12 cellular contexts compared by ENCODE assay signal in genomic region chr13:78604782-78605611, GRCh38. TPM values are rescaled to one million over a fixed set of nuclear protein-coding genes. Genes with fewer than 3 reads are reported as not detected.
DNase-seq lines count a peak whose midpoint lies in the region; ATAC-seq and TF ChIP-seq lines count a peak whose summit lies in the region.
"Had no signal": no experiment of that assay in that cellular context is flagged by ENCODE, and none has a peak within 500 bp of the region (broad histone marks: within the 10 kb centered on the region; RNA-seq: fewer than 3 reads in every experiment).

No MANE protein-coding gene starts in this region.

- no peak overlapping the region for H2AFZ ChIP-seq in IMR-90 (replicated peaks; ENCODE audit: low read length, poor library complexity)
- no peak overlapping the region for H2AFZ ChIP-seq in OCI-LY7 (ENCODE audit: low read length)

- no peak overlapping the region for H2BK15ac ChIP-seq in IMR-90 (ENCODE audit: low read depth, low read length)

- H3K4me3 ChIP-seq in IMR-90 (ENCODE audit: insufficient read depth, low read depth, low read length) (no peak overlapping the region), OCI-LY7 (ENCODE audit: low read depth, low read length, poor library complexity, severe bottlenecking) (peak overlapping the region; percentile 79)
- H3K4me3 ChIP-seq: upper lobe of right lung had no signal

- H3K27ac Mint-ChIP-seq in T-helper 17 cell: no peak overlapping the region

- no peaks in the 10 kb centered on the region for H3K9me1 ChIP-seq in IMR-90 (ENCODE audit: insufficient read depth, low read length)

- no peaks in the 10 kb centered on the region; the same call in 1 of the 2 replicates for H4K20me1 ChIP-seq in IMR-90 (ENCODE audit: insufficient read depth, low read length)
- peaks cover 3% of the 10 kb centered on the region; the same call in 1 of the 2 replicates for H4K20me1 ChIP-seq in OCI-LY7 (ENCODE audit: insufficient read depth, low read length)

- CTCF ChIA-PET in IMR-90 (lab: Yijun Ruan, JAX): no interaction called here
- CTCF ChIA-PET in OCI-LY7 (lab: Charles Lee; ENCODE audit: unreplicated experiment): no interaction called here

- H3K4me2 ChIP-seq in IMR-90 (ENCODE audit: low read depth, low read length) (no peak overlapping the region), OCI-LY7 (ENCODE audit: low read length) (peak overlapping the region; percentile 81)

- H3K4ac ChIP-seq in IMR-90 (ENCODE audit: low read depth, low read length): no peak overlapping the region

- no peak overlapping the region for H2AK5ac ChIP-seq in IMR-90 (ENCODE audit: low read depth, low read length)

- H3K27me3 ChIP-seq in IMR-90 (ENCODE audit: control insufficient read depth, insufficient read depth, low read length): peaks cover 94% of the 10 kb centered on the region

- BruUV-seq in IMR-90 (replicated peaks; lab: Mats Ljungman, UMichigan) (no TSS peak), OCI-LY7 (replicated peaks; lab: Mats Ljungman, UMichigan) (no TSS peak)

- no peak overlapping the region for H3K9ac ChIP-seq in IMR-90 (ENCODE audit: low read depth, low read length)

- in situ Hi-C loops in IMR-90 (cut with MboI; ENCODE audit: low sequenced_read_pairs): no loop called here

- no peak overlapping the region for H3K27ac ChIP-seq in IMR-90 (ENCODE audit: insufficient read depth, low read length)
- no peak overlapping the region for H3K27ac ChIP-seq in OCI-LY7 (ENCODE audit: low read depth, low read length, poor library complexity, severe bottlenecking)
- H3K27ac ChIP-seq: psoas muscle, upper lobe of right lung had no signal

- no peaks in the 10 kb centered on the region for H3K36me3 ChIP-seq in IMR-90 (ENCODE audit: control insufficient read depth, insufficient read depth, low read length)
- H3K36me3 ChIP-seq in OCI-LY7 (ENCODE audit: insufficient read depth, low read length): no peaks in the 10 kb centered on the region
- H3K36me3 ChIP-seq: upper lobe of right lung had no signal

- TF ChIP-seq RAD21 in IMR-90 (IDR thresholded peaks at IDR 0.05; ENCODE audit: low read length): no peak

- H3K79me2 ChIP-seq in OCI-LY7 (ENCODE audit: insufficient read depth, low read depth, low read length): no peaks in the 10 kb centered on the region

- H4K8ac ChIP-seq in IMR-90 (ENCODE audit: low read depth in 2 of 2, low read length in 2 of 2): no peak overlapping the region

- H3K79me1 ChIP-seq in IMR-90 (ENCODE audit: low read depth in 1 of 2, low read length in 2 of 2): no peaks in the 10 kb centered on the region

- no peak for ATAC-seq in IMR-90 (ENCODE audit: low read depth)
- no peak for ATAC-seq in T-helper 17 cell
- ATAC-seq: activated T-cell treated with anti-CD3 and anti-CD28 coated beads, Interleukin-2, amount 50 U/mL, for 72 hours; psoas muscle; upper lobe of right lung had no signal

- POLR2A ChIA-PET in IMR-90 (lab: Charles Lee; ENCODE audit: unreplicated experiment) (no interaction called here), OCI-LY7 (lab: Charles Lee) (interaction anchor here (0.5 to 1.6 kb wide), 6 partner anchors 13 to 464 kb away, joined by 3 to 6 read pairs (median 4); no protein-coding TSS in a partner anchor)

- H4K5ac ChIP-seq in IMR-90 (ENCODE audit: low read depth, low read length): no peak overlapping the region

- no peak overlapping the region for H3K18ac ChIP-seq in IMR-90 (ENCODE audit: low read depth, low read length)

- intact Hi-C loops in IMR-90 (cut with micrococcal nuclease): no loop called here
- intact Hi-C loops in OCI-LY7 (cut with micrococcal nuclease; ENCODE audit: unreplicated experiment): loop anchor here (5.0 kb wide), 1 partner anchor 52 kb away; the partner anchor contains the start of gene OBI1

- H3K4me3 Mint-ChIP-seq in T-helper 17 cell: no peak overlapping the region

- H2BK5ac ChIP-seq in IMR-90 (ENCODE audit: low read depth, low read length, poor library complexity, severe bottlenecking): no peak overlapping the region

- H3K23ac ChIP-seq in IMR-90 (ENCODE audit: low read depth, low read length): no peak overlapping the region

- no peak overlapping the region for H2AK9ac ChIP-seq in IMR-90 (replicated peaks; ENCODE audit: low read depth, low read length, poor library complexity)

- H3K27me3 Mint-ChIP-seq in T-helper 17 cell: peaks cover 90% of the 10 kb centered on the region

- H4K91ac ChIP-seq in IMR-90 (ENCODE audit: insufficient read depth, low read depth, low read length): no peak overlapping the region

- H3K9me2 ChIP-seq in OCI-LY7 (ENCODE audit: insufficient read depth, low read length): no peaks in the 10 kb centered on the region

- dilution Hi-C loops in IMR-90 (cut with HindIII; ENCODE audit: low sequenced_read_pairs, unreplicated experiment): no loop called here

- no peak overlapping the region for H3K56ac ChIP-seq in IMR-90 (ENCODE audit: extremely low read depth, insufficient read depth, low read length)

- 0% methylated on average over 6 of the region's 20 CpGs; no CpG with 5 or more reads in 1 of the 2 experiments for WGBS in IMR-90 (ENCODE audit: extremely low coverage in 2 of 2, insufficient read length in 1 of 2), 2 experiments

- H3K36me3 Mint-ChIP-seq in T-helper 17 cell (ENCODE audit: low read depth): peaks cover 6% of the 10 kb centered on the region

- no peak overlapping the region for H2BK20ac ChIP-seq in IMR-90 (ENCODE audit: low read depth, low read length)

- H3K4me1 Mint-ChIP-seq in T-helper 17 cell: peaks cover 38% of the 10 kb centered on the region

- no peak overlapping the region for H3K14ac ChIP-seq in IMR-90 (replicated peaks; ENCODE audit: low read depth, low read length)

- TF ChIP-seq POLR2A in IMR-90 (IDR thresholded peaks at IDR 0.05; ENCODE audit: low read depth, low read length): no peak

- DNase-seq in ELF-1 (ENCODE audit: low read depth, low spot score) (peak; percentile 64), IMR-90 (peak; percentile 8), OCI-LY7 (ENCODE audit: low spot score) (peak; percentile 84), islet precursor cell (peak; percentile 76), T-helper 17 cell (no peak), DMS114 treated with DMSO at 0.1 percent for 48 hours (lab: John Stamatoyannopoulos, UW; ENCODE audit: unreplicated experiment) (no peak)
- DNase-seq in activated CD4-positive, alpha-beta T cell treated with anti-CD3 and anti-CD28 coated beads, Interleukin-2, amount 50 U/mL, for 4 hours: no peak
- no peak for DNase-seq in activated CD4-positive, alpha-beta T cell treated with anti-CD3 and anti-CD28 coated beads, Interleukin-2, amount 50 U/mL, for 48 hours
- DNase-seq: activated T-cell treated with anti-CD3 and anti-CD28 coated beads, Interleukin-2, amount 50 U/mL, for 72 hours; psoas muscle; T-helper 9 cell; upper lobe of right lung had no signal

- no peak overlapping the region for H2BK120ac ChIP-seq in IMR-90 (ENCODE audit: low read depth, low read length)

- peaks cover 16% of the 10 kb centered on the region; the same call in 1 of the 2 replicates for H3K9me3 ChIP-seq in IMR-90 (ENCODE audit: control insufficient read depth, insufficient read depth, low read length)
- no peaks in the 10 kb centered on the region for H3K9me3 ChIP-seq in OCI-LY7 (ENCODE audit: low read length)
- no peaks in the 10 kb centered on the region for H3K9me3 ChIP-seq in T-helper 17 cell (ENCODE audit: control insufficient read depth, low read length, poor library complexity, severe bottlenecking)
- H3K9me3 ChIP-seq: psoas muscle, upper lobe of right lung had no signal

- H3K4me1 ChIP-seq in IMR-90 (ENCODE audit: control insufficient read depth, insufficient read depth, low read length): peaks cover 3% of the 10 kb centered on the region
- peaks cover 37% of the 10 kb centered on the region for H3K4me1 ChIP-seq in OCI-LY7 (ENCODE audit: insufficient read depth, low read length, poor library complexity, severe bottlenecking)

- TF ChIP-seq CTCF in IMR-90 (conservative IDR thresholded peaks at IDR 0.05; ENCODE audit: low read depth, low read length) (no peak), OCI-LY7 (conservative IDR thresholded peaks at IDR 0.05; ENCODE audit: low read length) (no peak)

TF ChIP-seq in IMR-90, 13 proteins besides CTCF, POLR2A, EP300 and RAD21:
- no peak for TF ChIP-seq MAZ (IDR thresholded peaks at IDR 0.05; ENCODE audit: borderline replicate concordance, low read depth, low read length)
- no peak for TF ChIP-seq RCOR1 (IDR thresholded peaks at IDR 0.05; ENCODE audit: insufficient replicate concordance, low read length)

RNA-seq across cellular contexts. Expression of gene POU4F1, which starts 1.6 kb away (rescaled TPM):
- not detected in 2 replicates for total RNA-seq in IMR-90 (2012; rRNA removed)
- polyA plus RNA-seq in IMR-90 (2012; rRNA removed): 0.02 TPM in 1 of 2 replicates, not detected in the other
- not detected in 2 replicates for polyA plus RNA-seq in IMR-90 (2012; cell fraction: cytosol; rRNA removed)
- polyA plus RNA-seq in IMR-90 (2012; cell fraction: nucleus; rRNA removed; ENCODE audit: low replicate concordance): 0.02 TPM in 2 replicates
- 6.9 and 7.3 TPM in 2 replicates for total RNA-seq in OCI-LY7 (2014; rRNA removed; shearing (Covaris generic))
- 4.5 and 4.6 TPM in 2 replicates for total RNA-seq in OCI-LY7 (2022)
- total RNA-seq in T-helper 17 cell: under 1 TPM; 0.18 to 0.20 TPM
- total RNA-seq: upper lobe of right lung had no signal

RNA-seq across cellular contexts. Expression of gene OBI1, which starts 54.0 kb away (rescaled TPM):
- total RNA-seq in IMR-90 (2012; rRNA removed) (11.8 and 19.7 TPM in 2 replicates), OCI-LY7 (2022) (17.0 and 18.3 TPM in 2 replicates), T-helper 17 cell (1 to 10 TPM; 2.5 to 4.5 TPM)
- 3.5 and 4.4 TPM in 2 replicates for polyA plus RNA-seq in IMR-90 (2012; rRNA removed)
- 0.44 and 0.49 TPM in 2 replicates for polyA plus RNA-seq in IMR-90 (2012; cell fraction: cytosol; rRNA removed)
- polyA plus RNA-seq in IMR-90 (2012; cell fraction: nucleus; rRNA removed; ENCODE audit: low replicate concordance): 0.30 and 2.4 TPM in 2 replicates
- total RNA-seq in OCI-LY7 (2014; rRNA removed; shearing (Covaris generic)): 17.9 and 18.0 TPM in 2 replicates

Comparison
In these comparisons a context has a peak if more than half of its experiments do, and no peak if none do; other contexts are left out.
1. DNase-seq: peak in ELF-1 (single experiment), IMR-90 (single experiment), OCI-LY7 (single experiment) and islet precursor cell (single experiment); none in activated CD4-positive, alpha-beta T cell treated with anti-CD3 and anti-CD28 coated beads, Interleukin-2, amount 50 U/mL, for 4 hours (0 of 2), activated CD4-positive, alpha-beta T cell treated with anti-CD3 and anti-CD28 coated beads, Interleukin-2, amount 50 U/mL, for 48 hours (0 of 2), T-helper 17 cell (0 of 3) and DMS114 treated with DMSO at 0.1 percent for 48 hours (single experiment).